ENCODE assay signal across 1 cellular context in the genomic region with DNA sequence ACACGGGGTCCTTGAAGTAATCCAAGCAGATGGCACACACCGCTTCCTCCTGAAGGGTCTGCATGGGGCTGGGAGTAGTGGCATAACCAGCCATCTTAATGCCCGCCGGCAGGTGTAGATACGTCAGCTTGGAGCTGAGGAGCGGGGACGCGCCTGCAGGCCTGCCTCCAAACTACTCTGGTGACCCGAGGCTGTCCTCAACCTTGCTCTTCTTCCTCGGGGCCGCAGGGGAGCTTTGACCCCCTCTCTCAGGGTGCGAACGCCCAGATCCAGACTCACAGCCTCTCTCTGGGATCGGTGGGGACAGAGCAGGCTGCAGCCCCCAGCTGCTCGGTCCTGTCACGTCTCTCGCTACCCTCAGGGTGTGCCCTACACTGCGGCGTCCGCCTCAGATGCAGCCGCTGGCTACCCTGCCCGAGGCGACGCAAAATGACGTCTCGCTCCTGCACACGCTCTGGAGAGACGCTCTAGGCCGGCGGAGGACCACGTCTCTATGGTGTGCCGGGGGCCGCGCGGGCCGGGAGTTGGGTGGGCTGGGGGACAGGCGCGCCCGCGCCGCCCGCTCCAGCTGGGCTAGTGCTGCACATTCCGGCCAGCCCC.
TF ChIP-seq lines count a peak whose summit lies in the region.

A gene (minus strand): TSS at position 424 of the 600 bp plus-strand sequence. CDS start 330 bp downstream, at position 94.

TF ChIP-seq in HepG2, 621 proteins besides CTCF, POLR2A, EP300 and RAD21 (continued from another document and continues in another):
- TF ChIP-seq, protein P1, sequence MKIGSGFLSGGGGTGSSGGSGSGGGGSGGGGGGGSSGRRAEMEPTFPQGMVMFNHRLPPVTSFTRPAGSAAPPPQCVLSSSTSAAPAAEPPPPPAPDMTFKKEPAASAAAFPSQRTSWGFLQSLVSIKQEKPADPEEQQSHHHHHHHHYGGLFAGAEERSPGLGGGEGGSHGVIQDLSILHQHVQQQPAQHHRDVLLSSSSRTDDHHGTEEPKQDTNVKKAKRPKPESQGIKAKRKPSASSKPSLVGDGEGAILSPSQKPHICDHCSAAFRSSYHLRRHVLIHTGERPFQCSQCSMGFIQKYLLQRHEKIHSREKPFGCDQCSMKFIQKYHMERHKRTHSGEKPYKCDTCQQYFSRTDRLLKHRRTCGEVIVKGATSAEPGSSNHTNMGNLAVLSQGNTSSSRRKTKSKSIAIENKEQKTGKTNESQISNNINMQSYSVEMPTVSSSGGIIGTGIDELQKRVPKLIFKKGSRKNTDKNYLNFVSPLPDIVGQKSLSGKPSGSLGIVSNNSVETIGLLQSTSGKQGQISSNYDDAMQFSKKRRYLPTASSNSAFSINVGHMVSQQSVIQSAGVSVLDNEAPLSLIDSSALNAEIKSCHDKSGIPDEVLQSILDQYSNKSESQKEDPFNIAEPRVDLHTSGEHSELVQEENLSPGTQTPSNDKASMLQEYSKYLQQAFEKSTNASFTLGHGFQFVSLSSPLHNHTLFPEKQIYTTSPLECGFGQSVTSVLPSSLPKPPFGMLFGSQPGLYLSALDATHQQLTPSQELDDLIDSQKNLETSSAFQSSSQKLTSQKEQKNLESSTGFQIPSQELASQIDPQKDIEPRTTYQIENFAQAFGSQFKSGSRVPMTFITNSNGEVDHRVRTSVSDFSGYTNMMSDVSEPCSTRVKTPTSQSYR (CRISPR knock-in tag; IDR thresholded peaks at IDR 0.05; ENCODE audit: borderline replicate concordance): 0 out of 2 replicates have a peak, but pooled peaks have one; percentile 32
- TF ChIP-seq, protein P2, sequence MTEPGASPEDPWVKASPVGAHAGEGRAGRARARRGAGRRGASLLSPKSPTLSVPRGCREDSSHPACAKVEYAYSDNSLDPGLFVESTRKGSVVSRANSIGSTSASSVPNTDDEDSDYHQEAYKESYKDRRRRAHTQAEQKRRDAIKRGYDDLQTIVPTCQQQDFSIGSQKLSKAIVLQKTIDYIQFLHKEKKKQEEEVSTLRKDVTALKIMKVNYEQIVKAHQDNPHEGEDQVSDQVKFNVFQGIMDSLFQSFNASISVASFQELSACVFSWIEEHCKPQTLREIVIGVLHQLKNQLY (CRISPR knock-in tag; IDR thresholded peaks at IDR 0.05): 0 out of 2 replicates have a peak, but pooled peaks have one; percentile 70
- TF ChIP-seq ZIK1 (CRISPR knock-in tag; IDR thresholded peaks at IDR 0.05; ENCODE audit: borderline replicate concordance, low read depth) (0 out of 2 replicates have a peak, but pooled peaks have one; percentile 48), NCOA2 (CRISPR knock-in tag; IDR thresholded peaks at IDR 0.05) (no peak), MAZ (IDR thresholded peaks at IDR 0.05; ENCODE audit: borderline replicate concordance, low read depth, low read length) (peak; percentile 37; the same call in 1 of the 2 replicates), MAZ (CRISPR knock-in tag; IDR thresholded peaks at IDR 0.05; ENCODE audit: low read depth) (peak; percentile 48; the same call in 1 of the 2 replicates), AHR (CRISPR knock-in tag; IDR thresholded peaks at IDR 0.05) (peak; percentile 54; the same call in 1 of the 2 replicates), ZNF44 (CRISPR knock-in tag; IDR thresholded peaks at IDR 0.05) (0 out of 2 replicates have a peak, but pooled peaks have one; percentile 34), HNRNPL (IDR thresholded peaks at IDR 0.05; ENCODE audit: low read depth, low read length) (peak; percentile 75; the same call in 1 of the 2 replicates), ZSCAN12 (CRISPR knock-in tag; IDR thresholded peaks at IDR 0.05) (0 out of 2 replicates have a peak, but pooled peaks have one; percentile 39), TRIM24 (CRISPR knock-in tag; IDR thresholded peaks at IDR 0.05) (no peak), ZNF253 (CRISPR knock-in tag; IDR thresholded peaks at IDR 0.05; ENCODE audit: borderline replicate concordance) (no peak; the same call in 1 of the 2 replicates), ETV5 (CRISPR knock-in tag; IDR thresholded peaks at IDR 0.05; ENCODE audit: borderline replicate concordance) (peak; percentile 49), ZBTB7A (CRISPR knock-in tag; IDR thresholded peaks at IDR 0.05) (peak; percentile 21; the same call in 1 of the 2 replicates), KAT7 (CRISPR knock-in tag; IDR thresholded peaks at IDR 0.05; ENCODE audit: borderline replicate concordance) (peak; percentile 39; the same call in 1 of the 2 replicates), NR2F2 (IDR thresholded peaks at IDR 0.05; ENCODE audit: borderline replicate concordance, low read depth) (no peak), ADNP (CRISPR knock-in tag; IDR thresholded peaks at IDR 0.05) (no peak), ELF3 (CRISPR knock-in tag; IDR thresholded peaks at IDR 0.05) (peak; percentile 74), ZSCAN29 (CRISPR knock-in tag; conservative IDR thresholded peaks at IDR 0.05) (0 out of 2 replicates have a peak, but pooled peaks have one; percentile 28), RELA (CRISPR knock-in tag; IDR thresholded peaks at IDR 0.05) (peak; percentile 81; the same call in 1 of the 2 replicates), HOXA7 (CRISPR knock-in tag; IDR thresholded peaks at IDR 0.05) (no peak), ZNF224 (CRISPR knock-in tag; IDR thresholded peaks at IDR 0.05) (peak; percentile 59; the same call in 1 of the 2 replicates), MED8 (CRISPR knock-in tag; IDR thresholded peaks at IDR 0.05; ENCODE audit: insufficient replicate concordance) (peak; percentile 42), ZNF878 (CRISPR knock-in tag; IDR thresholded peaks at IDR 0.05) (no peak), ZNF354B (CRISPR knock-in tag; IDR thresholded peaks at IDR 0.05) (0 out of 2 replicates have a peak, but pooled peaks have one; percentile 67), TGIF2 (CRISPR knock-in tag; IDR thresholded peaks at IDR 0.05) (peak; percentile 95), PRMT3 (CRISPR knock-in tag; IDR thresholded peaks at IDR 0.05; ENCODE audit: borderline replicate concordance, low read depth) (no peak), ZNF260 (CRISPR knock-in tag; IDR thresholded peaks at IDR 0.05; ENCODE audit: borderline replicate concordance, low read depth) (no peak), ZNF589 (CRISPR knock-in tag; conservative IDR thresholded peaks at IDR 0.05) (peak; percentile 56; the same call in 1 of the 2 replicates), SP1 (IDR thresholded peaks at IDR 0.05) (no peak), SP1 (CRISPR knock-in tag; IDR thresholded peaks at IDR 0.05) (peak; percentile 77), PHF20 (CRISPR knock-in tag; IDR thresholded peaks at IDR 0.05) (peak; percentile 92)
- TF ChIP-seq, protein P3, sequence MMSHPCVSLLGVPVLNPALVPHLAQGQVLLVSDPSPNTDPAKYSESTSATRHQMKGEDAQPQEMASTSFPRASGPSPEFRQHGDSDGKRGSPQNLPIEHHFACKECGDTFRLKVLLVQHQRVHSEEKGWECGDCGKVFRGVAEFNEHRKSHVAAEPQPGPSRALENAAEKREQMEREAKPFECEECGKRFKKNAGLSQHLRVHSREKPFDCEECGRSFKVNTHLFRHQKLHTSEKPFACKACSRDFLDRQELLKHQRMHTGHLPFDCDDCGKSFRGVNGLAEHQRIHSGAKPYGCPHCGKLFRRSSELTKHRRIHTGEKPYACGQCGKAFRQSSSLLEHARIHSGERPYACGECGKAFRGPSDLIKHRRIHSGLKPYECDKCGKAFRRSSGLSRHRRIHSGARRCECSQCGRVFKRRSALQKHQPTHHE (CRISPR knock-in tag; IDR thresholded peaks at IDR 0.05; ENCODE audit: borderline replicate concordance): no peak; the same call in 1 of the 2 replicates
- TF ChIP-seq, protein P4, sequence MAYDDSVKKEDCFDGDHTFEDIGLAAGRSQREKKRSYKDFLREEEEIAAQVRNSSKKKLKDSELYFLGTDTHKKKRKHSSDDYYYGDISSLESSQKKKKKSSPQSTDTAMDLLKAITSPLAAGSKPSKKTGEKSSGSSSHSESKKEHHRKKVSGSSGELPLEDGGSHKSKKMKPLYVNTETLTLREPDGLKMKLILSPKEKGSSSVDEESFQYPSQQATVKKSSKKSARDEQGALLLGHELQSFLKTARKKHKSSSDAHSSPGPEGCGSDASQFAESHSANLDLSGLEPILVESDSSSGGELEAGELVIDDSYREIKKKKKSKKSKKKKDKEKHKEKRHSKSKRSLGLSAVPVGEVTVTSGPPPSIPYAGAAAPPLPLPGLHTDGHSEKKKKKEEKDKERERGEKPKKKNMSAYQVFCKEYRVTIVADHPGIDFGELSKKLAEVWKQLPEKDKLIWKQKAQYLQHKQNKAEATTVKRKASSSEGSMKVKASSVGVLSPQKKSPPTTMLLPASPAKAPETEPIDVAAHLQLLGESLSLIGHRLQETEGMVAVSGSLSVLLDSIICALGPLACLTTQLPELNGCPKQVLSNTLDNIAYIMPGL (CRISPR knock-in tag; IDR thresholded peaks at IDR 0.05; ENCODE audit: borderline replicate concordance in 1 of 2, low read depth in 1 of 2): peak; percentile 94; a peak in 3 of 4 replicates
- TF ChIP-seq, protein P5, sequence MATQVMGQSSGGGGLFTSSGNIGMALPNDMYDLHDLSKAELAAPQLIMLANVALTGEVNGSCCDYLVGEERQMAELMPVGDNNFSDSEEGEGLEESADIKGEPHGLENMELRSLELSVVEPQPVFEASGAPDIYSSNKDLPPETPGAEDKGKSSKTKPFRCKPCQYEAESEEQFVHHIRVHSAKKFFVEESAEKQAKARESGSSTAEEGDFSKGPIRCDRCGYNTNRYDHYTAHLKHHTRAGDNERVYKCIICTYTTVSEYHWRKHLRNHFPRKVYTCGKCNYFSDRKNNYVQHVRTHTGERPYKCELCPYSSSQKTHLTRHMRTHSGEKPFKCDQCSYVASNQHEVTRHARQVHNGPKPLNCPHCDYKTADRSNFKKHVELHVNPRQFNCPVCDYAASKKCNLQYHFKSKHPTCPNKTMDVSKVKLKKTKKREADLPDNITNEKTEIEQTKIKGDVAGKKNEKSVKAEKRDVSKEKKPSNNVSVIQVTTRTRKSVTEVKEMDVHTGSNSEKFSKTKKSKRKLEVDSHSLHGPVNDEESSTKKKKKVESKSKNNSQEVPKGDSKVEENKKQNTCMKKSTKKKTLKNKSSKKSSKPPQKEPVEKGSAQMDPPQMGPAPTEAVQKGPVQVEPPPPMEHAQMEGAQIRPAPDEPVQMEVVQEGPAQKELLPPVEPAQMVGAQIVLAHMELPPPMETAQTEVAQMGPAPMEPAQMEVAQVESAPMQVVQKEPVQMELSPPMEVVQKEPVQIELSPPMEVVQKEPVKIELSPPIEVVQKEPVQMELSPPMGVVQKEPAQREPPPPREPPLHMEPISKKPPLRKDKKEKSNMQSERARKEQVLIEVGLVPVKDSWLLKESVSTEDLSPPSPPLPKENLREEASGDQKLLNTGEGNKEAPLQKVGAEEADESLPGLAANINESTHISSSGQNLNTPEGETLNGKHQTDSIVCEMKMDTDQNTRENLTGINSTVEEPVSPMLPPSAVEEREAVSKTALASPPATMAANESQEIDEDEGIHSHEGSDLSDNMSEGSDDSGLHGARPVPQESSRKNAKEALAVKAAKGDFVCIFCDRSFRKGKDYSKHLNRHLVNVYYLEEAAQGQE (IDR thresholded peaks at IDR 0.05; ENCODE audit: borderline replicate concordance in 1 of 2, low read depth in 1 of 2, low read length in 2 of 2): peak in 1 of 2 experiments; percentile 51; a peak in 1 of 4 replicates
- TF ChIP-seq, protein P6, sequence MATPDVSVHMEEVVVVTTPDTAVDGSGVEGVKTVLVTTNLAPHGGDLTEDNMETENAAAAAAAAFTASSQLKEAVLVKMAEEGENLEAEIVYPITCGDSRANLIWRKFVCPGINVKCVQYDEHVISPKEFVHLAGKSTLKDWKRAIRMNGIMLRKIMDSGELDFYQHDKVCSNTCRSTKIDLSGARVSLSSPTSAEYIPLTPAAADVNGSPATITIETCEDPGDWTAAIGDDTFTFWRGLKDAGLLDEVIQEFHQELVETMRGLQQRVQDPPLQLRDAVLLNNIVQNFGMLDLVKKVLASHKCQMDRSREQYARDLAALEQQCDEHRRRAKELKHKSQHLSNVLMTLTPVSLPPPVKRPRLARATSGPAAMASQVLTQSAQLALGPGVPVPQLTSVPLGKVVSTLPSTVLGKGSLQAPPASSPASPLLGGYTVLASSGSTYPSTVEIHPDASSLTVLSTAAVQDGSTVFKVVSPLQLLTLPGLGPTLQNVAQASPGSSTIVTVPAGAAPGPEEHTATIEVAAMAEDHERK (CRISPR knock-in tag; IDR thresholded peaks at IDR 0.05; ENCODE audit: low read depth): peak; percentile 58; the same call in 1 of the 2 replicates
- TF ChIP-seq, protein P7, sequence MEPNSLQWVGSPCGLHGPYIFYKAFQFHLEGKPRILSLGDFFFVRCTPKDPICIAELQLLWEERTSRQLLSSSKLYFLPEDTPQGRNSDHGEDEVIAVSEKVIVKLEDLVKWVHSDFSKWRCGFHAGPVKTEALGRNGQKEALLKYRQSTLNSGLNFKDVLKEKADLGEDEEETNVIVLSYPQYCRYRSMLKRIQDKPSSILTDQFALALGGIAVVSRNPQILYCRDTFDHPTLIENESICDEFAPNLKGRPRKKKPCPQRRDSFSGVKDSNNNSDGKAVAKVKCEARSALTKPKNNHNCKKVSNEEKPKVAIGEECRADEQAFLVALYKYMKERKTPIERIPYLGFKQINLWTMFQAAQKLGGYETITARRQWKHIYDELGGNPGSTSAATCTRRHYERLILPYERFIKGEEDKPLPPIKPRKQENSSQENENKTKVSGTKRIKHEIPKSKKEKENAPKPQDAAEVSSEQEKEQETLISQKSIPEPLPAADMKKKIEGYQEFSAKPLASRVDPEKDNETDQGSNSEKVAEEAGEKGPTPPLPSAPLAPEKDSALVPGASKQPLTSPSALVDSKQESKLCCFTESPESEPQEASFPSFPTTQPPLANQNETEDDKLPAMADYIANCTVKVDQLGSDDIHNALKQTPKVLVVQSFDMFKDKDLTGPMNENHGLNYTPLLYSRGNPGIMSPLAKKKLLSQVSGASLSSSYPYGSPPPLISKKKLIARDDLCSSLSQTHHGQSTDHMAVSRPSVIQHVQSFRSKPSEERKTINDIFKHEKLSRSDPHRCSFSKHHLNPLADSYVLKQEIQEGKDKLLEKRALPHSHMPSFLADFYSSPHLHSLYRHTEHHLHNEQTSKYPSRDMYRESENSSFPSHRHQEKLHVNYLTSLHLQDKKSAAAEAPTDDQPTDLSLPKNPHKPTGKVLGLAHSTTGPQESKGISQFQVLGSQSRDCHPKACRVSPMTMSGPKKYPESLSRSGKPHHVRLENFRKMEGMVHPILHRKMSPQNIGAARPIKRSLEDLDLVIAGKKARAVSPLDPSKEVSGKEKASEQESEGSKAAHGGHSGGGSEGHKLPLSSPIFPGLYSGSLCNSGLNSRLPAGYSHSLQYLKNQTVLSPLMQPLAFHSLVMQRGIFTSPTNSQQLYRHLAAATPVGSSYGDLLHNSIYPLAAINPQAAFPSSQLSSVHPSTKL (CRISPR knock-in tag; IDR thresholded peaks at IDR 0.05): peak; percentile 42; the same call in 1 of the 2 replicates
- TF ChIP-seq, protein P8, sequence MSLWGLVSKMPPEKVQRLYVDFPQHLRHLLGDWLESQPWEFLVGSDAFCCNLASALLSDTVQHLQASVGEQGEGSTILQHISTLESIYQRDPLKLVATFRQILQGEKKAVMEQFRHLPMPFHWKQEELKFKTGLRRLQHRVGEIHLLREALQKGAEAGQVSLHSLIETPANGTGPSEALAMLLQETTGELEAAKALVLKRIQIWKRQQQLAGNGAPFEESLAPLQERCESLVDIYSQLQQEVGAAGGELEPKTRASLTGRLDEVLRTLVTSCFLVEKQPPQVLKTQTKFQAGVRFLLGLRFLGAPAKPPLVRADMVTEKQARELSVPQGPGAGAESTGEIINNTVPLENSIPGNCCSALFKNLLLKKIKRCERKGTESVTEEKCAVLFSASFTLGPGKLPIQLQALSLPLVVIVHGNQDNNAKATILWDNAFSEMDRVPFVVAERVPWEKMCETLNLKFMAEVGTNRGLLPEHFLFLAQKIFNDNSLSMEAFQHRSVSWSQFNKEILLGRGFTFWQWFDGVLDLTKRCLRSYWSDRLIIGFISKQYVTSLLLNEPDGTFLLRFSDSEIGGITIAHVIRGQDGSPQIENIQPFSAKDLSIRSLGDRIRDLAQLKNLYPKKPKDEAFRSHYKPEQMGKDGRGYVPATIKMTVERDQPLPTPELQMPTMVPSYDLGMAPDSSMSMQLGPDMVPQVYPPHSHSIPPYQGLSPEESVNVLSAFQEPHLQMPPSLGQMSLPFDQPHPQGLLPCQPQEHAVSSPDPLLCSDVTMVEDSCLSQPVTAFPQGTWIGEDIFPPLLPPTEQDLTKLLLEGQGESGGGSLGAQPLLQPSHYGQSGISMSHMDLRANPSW (CRISPR knock-in tag; IDR thresholded peaks at IDR 0.05; ENCODE audit: borderline replicate concordance): peak; percentile 50; the same call in 1 of the 2 replicates
